8 cellular contexts compared by ENCODE assay signal in the genomic region with DNA sequence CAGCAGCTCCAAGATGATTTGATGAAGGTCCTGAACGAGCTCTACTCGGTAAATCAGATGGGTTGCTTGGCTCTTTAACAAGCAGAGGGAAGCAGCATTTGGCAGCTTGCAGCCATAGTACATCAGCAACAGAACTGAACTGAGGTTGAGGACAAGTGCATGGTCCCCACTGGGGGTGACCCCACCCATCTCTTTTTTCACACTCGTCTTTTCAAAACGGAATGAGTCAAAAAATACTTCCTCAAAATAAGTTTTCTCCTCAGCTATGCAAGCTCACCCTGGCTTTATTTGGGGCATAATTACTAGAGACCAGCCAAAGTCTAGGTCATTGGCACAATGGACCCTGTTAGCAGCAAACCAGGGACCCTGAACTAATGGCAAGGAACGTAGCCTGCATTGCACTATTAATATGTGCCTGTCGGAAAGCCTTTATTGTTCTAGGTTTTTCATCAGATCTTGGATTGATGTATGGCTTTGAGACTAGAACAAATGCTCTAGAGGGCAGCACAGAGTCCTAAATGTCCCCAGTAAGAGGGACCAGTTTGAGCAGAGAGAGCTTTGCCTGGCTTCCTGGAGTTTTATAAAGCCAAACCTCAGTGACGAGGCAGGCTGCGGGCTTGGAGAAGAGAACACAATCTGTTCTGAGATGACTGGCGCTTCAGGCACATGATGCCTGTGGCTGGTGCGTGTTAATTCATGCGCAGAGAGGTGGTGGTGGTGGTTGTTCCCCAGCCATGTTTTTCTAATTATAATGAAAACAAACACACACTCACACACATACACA.
DNase-seq lines count a peak whose midpoint lies in the region; ATAC-seq, FAIRE-seq and TF ChIP-seq lines count a peak whose summit lies in the region.
"Not testable (repeated sequence)": the region's sequence is repeated elsewhere in the genome, so short reads cannot be mapped to it uniquely, and the experiment has no call there.

No MANE protein-coding gene starts in this region.

- 79% methylated on average over 7 of the region's 11 CpGs for WGBS in A549 (ENCODE audit: missing lambda C conversion rate)
- 84 to 100% methylated on average over 1 to 2 of the region's 11 CpGs for WGBS in endodermal cell (ENCODE audit: insufficient coverage in 1 of 2, insufficient read length in 1 of 2), 2 experiments

- not testable (repeated sequence) for H3K9ac ChIP-seq in endodermal cell (ENCODE audit: extremely low read depth, low read length, poor library complexity, severe bottlenecking)

- peak; percentile 56 to 83; a peak in 3 of 6 replicates for ATAC-seq in A549
- peak; percentile 77 to 88 for ATAC-seq in activated T-cell treated with anti-CD3 and anti-CD28 coated beads, Interleukin-2, amount 50 U/mL, for 72 hours (replicated peaks in 1 of 2)

- not testable (repeated sequence) for H3K4me2 ChIP-seq in A549

- not testable (repeated sequence) for H3K27ac Mint-ChIP-seq in activated T-cell treated with anti-CD3 and anti-CD28 coated beads, Interleukin-2, amount 50 U/mL, for 72 hours; endodermal cell

- not testable (repeated sequence) for H3K9me3 Mint-ChIP-seq in activated T-cell treated with anti-CD3 and anti-CD28 coated beads, Interleukin-2, amount 50 U/mL, for 72 hours; endodermal cell

- H3K9me3 ChIP-seq in A549; MG63; endodermal cell (ENCODE audit: control insufficient read depth, low read length): not testable (repeated sequence)

- peak in 1 of 2 experiments; percentile 26; a peak in 1 of 5 replicates for TF ChIP-seq RAD21 in A549 (conservative IDR thresholded peaks at IDR 0.05 in 1 of 2, IDR thresholded peaks at IDR 0.05 in 1 of 2)

- not testable (repeated sequence) for H3K4me1 Mint-ChIP-seq in activated T-cell treated with anti-CD3 and anti-CD28 coated beads, Interleukin-2, amount 50 U/mL, for 72 hours (ENCODE audit: low read depth); endodermal cell

- H3K4me3 ChIP-seq in A549; GM12864 (ENCODE audit: low read depth, low read length); MG63; endodermal cell (ENCODE audit: low read length): not testable (repeated sequence)

- H3K4me3 Mint-ChIP-seq in activated T-cell treated with anti-CD3 and anti-CD28 coated beads, Interleukin-2, amount 50 U/mL, for 72 hours; endodermal cell: not testable (repeated sequence)

- POLR2A ChIA-PET in A549 (lab: Yijun Ruan, JAX) = not testable (repeated sequence)

- not testable (repeated sequence) for H3K4me1 ChIP-seq in A549; endodermal cell (ENCODE audit: control insufficient read depth, insufficient read depth, low read length)

- not testable (repeated sequence) for FAIRE-seq in A549 (lab: Jason Lieb, UNC)

- TF ChIP-seq POLR2A in A549 (IDR thresholded peaks at IDR 0.05; ENCODE audit: low read length) = not testable (repeated sequence)

- not testable (repeated sequence) for H3K36me3 ChIP-seq in MG63; endodermal cell (ENCODE audit: control insufficient read depth, insufficient read depth, low read length)

- not testable (repeated sequence) for H3K27me3 ChIP-seq in MG63; endodermal cell (ENCODE audit: control insufficient read depth, insufficient read depth, low read length, poor library complexity, severe bottlenecking)

- DNase-seq in A549 (ENCODE audit: low read depth in 1 of 2, low spot score in 1 of 2) (peak; percentile 0 to 24), MG63 (peak; percentile 65), RPMI8226 (peak; percentile 41), endodermal cell (peak; percentile 50), iris pigment epithelial cell (ENCODE audit: low read depth) (peak; percentile 42), pons (ENCODE audit: low spot score) (peak; percentile 55)
- DNase-seq in GM12864 (ENCODE audit: low read depth) = not testable (repeated sequence)
- DNase-seq in activated T-cell treated with anti-CD3 and anti-CD28 coated beads, Interleukin-2, amount 50 U/mL, for 72 hours = peak; percentile 32 to 59

- H3K27me3 Mint-ChIP-seq in activated T-cell treated with anti-CD3 and anti-CD28 coated beads, Interleukin-2, amount 50 U/mL, for 72 hours (ENCODE audit: low read depth); endodermal cell (ENCODE audit: insufficient read depth): not testable (repeated sequence)

- H3K27ac ChIP-seq in A549; endodermal cell (ENCODE audit: low read depth, low read length): not testable (repeated sequence)

- CTCF ChIA-PET in A549 (lab: Yijun Ruan, JAX) = not testable (repeated sequence)

- H3K36me3 Mint-ChIP-seq in activated T-cell treated with anti-CD3 and anti-CD28 coated beads, Interleukin-2, amount 50 U/mL, for 72 hours (ENCODE audit: insufficient read depth in 2 of 2); endodermal cell (ENCODE audit: low read depth): not testable (repeated sequence)

- TF ChIP-seq CTCF in A549 (IDR thresholded peaks at IDR 0.05) = not testable (repeated sequence)
- TF ChIP-seq CTCF in GM12864 (IDR thresholded peaks at IDR 0.05; ENCODE audit: low read depth, low read length, missing control alignments) (peak; percentile 37), endodermal cell (conservative IDR thresholded peaks at IDR 0.05) (peak; percentile 64)

- not testable (repeated sequence) for TF ChIP-seq EP300 in A549 (IDR thresholded peaks at IDR 0.05)
